ENCODE assay signal across 11 cellular contexts in genomic region chr20:35604444-35604750, GRCh38. TPM values are rescaled to one million over a fixed set of nuclear protein-coding genes. Genes with fewer than 3 reads are reported as not detected.
A peak's percentile ranks its signal among the peaks of the same experiment; 100 is the strongest.
DNase-seq lines count a peak whose midpoint lies in the region; ATAC-seq and TF ChIP-seq lines count a peak whose summit lies in the region.
"Had no signal": no experiment of that assay in that cellular context is flagged by ENCODE, and none has a peak within 500 bp of the region (broad histone marks: within the 10 kb centered on the region; RNA-seq: fewer than 3 reads in every experiment).

No MANE protein-coding gene starts in this region.

- no peaks in the 10 kb centered on the region for H3K9me3 ChIP-seq in BE2C
- H3K9me3 ChIP-seq: thoracic aorta had no signal

- TF ChIP-seq CTCF in BE2C (IDR thresholded peaks at IDR 0.05; ENCODE audit: low read depth, low read length) (peak; percentile 47), GM12874 (IDR thresholded peaks at IDR 0.05; ENCODE audit: insufficient read depth, low read depth, low read length) (peak; percentile 57)

- H3K27ac Mint-ChIP-seq in naive thymus-derived CD8-positive, alpha-beta T cell = no peak overlapping the region
- H3K27ac Mint-ChIP-seq: activated T-helper 17 cell treated with anti-CD3 and anti-CD28 coated beads, Interleukin-2, amount 50 U/mL, for 72 hours; mesothelial cell of epicardium had no signal

- no peak for ATAC-seq in naive thymus-derived CD8-positive, alpha-beta T cell
- ATAC-seq: activated T-helper 17 cell treated with anti-CD3 and anti-CD28 coated beads, Interleukin-2, amount 50 U/mL, for 72 hours had no signal

- POLR2A ChIA-PET in naive thymus-derived CD8-positive, alpha-beta T cell (lab: Charles Lee) = interaction anchor here (0.7 kb wide), 1 partner anchor 43 kb away, joined by 3 read pairs; no protein-coding TSS in a partner anchor

- peaks cover 9% of the 10 kb centered on the region for H3K27me3 ChIP-seq in BE2C

- H3K36me3 ChIP-seq in BE2C = no peaks in the 10 kb centered on the region
- H3K36me3 ChIP-seq: thoracic aorta had no signal

- no peaks in the 10 kb centered on the region for H3K36me3 Mint-ChIP-seq in naive thymus-derived CD8-positive, alpha-beta T cell
- H3K36me3 Mint-ChIP-seq: mesothelial cell of epicardium had no signal

- peaks cover 1 to 17% (median 14%) of the 10 kb centered on the region in 4 donors for H3K4me1 Mint-ChIP-seq in naive thymus-derived CD8-positive, alpha-beta T cell
- H3K4me1 Mint-ChIP-seq: activated T-helper 17 cell treated with anti-CD3 and anti-CD28 coated beads, Interleukin-2, amount 50 U/mL, for 72 hours had no signal

- H3K27me3 Mint-ChIP-seq in naive thymus-derived CD8-positive, alpha-beta T cell = peaks cover 0 to 21% (median 1%) of the 10 kb centered on the region in 5 donors

- H3K4me1 ChIP-seq in BE2C = no peaks in the 10 kb centered on the region

- no peaks in the 10 kb centered on the region for H3K9me3 Mint-ChIP-seq in naive thymus-derived CD8-positive, alpha-beta T cell
- H3K9me3 Mint-ChIP-seq: activated T-helper 17 cell treated with anti-CD3 and anti-CD28 coated beads, Interleukin-2, amount 50 U/mL, for 72 hours; mesothelial cell of epicardium had no signal

- H3K4me3 ChIP-seq in BE2C (ENCODE audit: low read depth, low read length) = no peak overlapping the region
- H3K4me3 ChIP-seq: thoracic aorta had no signal

- peak; percentile 40 for DNase-seq in BE2C
- DNase-seq in SW 1271 (lab: John Stamatoyannopoulos, UW) = peak; percentile 48 to 53
- DNase-seq in iPS-NIHi11 (ENCODE audit: low spot score) = peak; percentile 71
- no peak for DNase-seq in HPDE6-E6E7 (ENCODE audit: extremely low spot score)
- DNase-seq in NCI-H1092 treated with DMSO at 0.1 percent for 48 hours (lab: John Stamatoyannopoulos, UW) = no peak
- DNase-seq in naive thymus-derived CD8-positive, alpha-beta T cell = no peak
- no peak for DNase-seq in NCI-H1436 (lab: John Stamatoyannopoulos, UW)

- H3K4me3 Mint-ChIP-seq in naive thymus-derived CD8-positive, alpha-beta T cell = no peak overlapping the region
- H3K4me3 Mint-ChIP-seq: activated T-helper 17 cell treated with anti-CD3 and anti-CD28 coated beads, Interleukin-2, amount 50 U/mL, for 72 hours; mesothelial cell of epicardium had no signal

RNA-seq across cellular contexts. Expression of gene SPAG4, which starts 11.2 kb away (rescaled TPM):
- polyA plus RNA-seq in BE2C (2012; ENCODE audit: insufficient read depth, insufficient read length, low read depth) = 4.7 TPM
- total RNA-seq in naive thymus-derived CD8-positive, alpha-beta T cell = under 1 TPM; 0.47 to 0.74 TPM
- polyA plus RNA-seq in naive thymus-derived CD8-positive, alpha-beta T cell = 1 to 10 TPM in 1 of 3 donors, under 1 TPM in 2; 0.19 to 1.2 (median 0.30) TPM

Comparison
In these comparisons a context has a peak if more than half of its experiments do, and no peak if none do; other contexts are left out.
1. DNase-seq: peak in BE2C (single experiment), SW 1271 (2 of 2) and iPS-NIHi11 (single experiment); none in HPDE6-E6E7 (single experiment), NCI-H1092 treated with DMSO at 0.1 percent for 48 hours (single experiment), naive thymus-derived CD8-positive, alpha-beta T cell (0 of 10) and NCI-H1436 (single experiment).